In the genomic region with DNA sequence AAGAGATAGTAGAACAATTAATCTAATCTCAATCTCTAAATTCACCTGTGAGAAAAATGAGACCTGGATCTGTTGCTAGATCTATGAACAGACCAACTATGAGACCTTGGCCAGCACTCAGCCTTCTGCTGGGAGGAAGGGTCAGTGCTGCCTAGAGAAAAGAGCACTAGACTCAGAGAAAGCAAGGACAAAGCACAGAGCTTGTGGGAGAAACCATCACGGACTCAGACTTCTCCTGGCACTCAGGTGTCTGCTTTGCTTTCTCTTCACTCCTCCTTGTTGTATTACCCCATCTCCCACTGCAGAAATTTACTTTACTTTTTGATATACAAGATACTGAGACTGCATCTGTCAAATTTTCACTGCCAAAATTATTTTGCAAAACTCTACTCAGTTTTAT, we compare ENCODE assay signal across 16 cellular contexts.
A peak's percentile ranks its signal among the peaks of the same experiment; 100 is the strongest.
DNase-seq lines count a peak whose midpoint lies in the region; ATAC-seq, FAIRE-seq and TF ChIP-seq lines count a peak whose summit lies in the region.
"Had no signal": no experiment of that assay in that cellular context is flagged by ENCODE, and none has a peak within 500 bp of the region (broad histone marks: within the 10 kb centered on the region; RNA-seq: fewer than 3 reads in every experiment).

No MANE protein-coding gene starts in this region.

- no TSS peak for BruUV-seq in K562 (replicated peaks; lab: Mats Ljungman, UMichigan)

- no peaks in the 10 kb centered on the region for H3K27me3 ChIP-seq in K562 (ENCODE audit: control insufficient read depth in 2 of 2, insufficient read depth in 2 of 2, low read length in 2 of 2)
- H3K27me3 ChIP-seq: BLaER1, SJCRH30 had no signal

- no peaks in the 10 kb centered on the region for H3K79me2 ChIP-seq in K562 (ENCODE audit: control insufficient read depth, insufficient read depth, low read length)

- no peak for TF ChIP-seq POLR2A in K562 (conservative IDR thresholded peaks at IDR 0.05)

- no peaks in the 10 kb centered on the region for H3K27me3 Mint-ChIP-seq in mesothelial cell of epicardium (ENCODE audit: low read depth)
- H3K27me3 Mint-ChIP-seq: CD8-positive, alpha-beta memory T cell had no signal

- peaks cover 3% of the 10 kb centered on the region for H3K36me3 Mint-ChIP-seq in mesothelial cell of epicardium
- H3K36me3 Mint-ChIP-seq: CD8-positive, alpha-beta memory T cell had no signal

- H4K20me1 ChIP-seq in K562 (replicated peaks; ENCODE audit: control insufficient read depth, insufficient read depth, low read length): no peaks in the 10 kb centered on the region
- H4K20me1 ChIP-seq: BLaER1 had no signal

- peak overlapping the region; percentile 75 for H3K4me3 Mint-ChIP-seq in mesothelial cell of epicardium
- H3K4me3 Mint-ChIP-seq: CD8-positive, alpha-beta memory T cell had no signal

- no peak for TF ChIP-seq EP300 in K562 (IDR thresholded peaks at IDR 0.05; ENCODE audit: low read length)

- DNase-seq in NCI-H146 (lab: John Stamatoyannopoulos, UW) (peak; percentile 7), NCI-H146 treated with DMSO at 0.1 percent for 48 hours (lab: John Stamatoyannopoulos, UW; ENCODE audit: unreplicated experiment) (no peak), K562 (ENCODE audit: extremely low read depth in 1 of 4, low spot score in 3 of 4) (no peak), mesothelial cell of epicardium (ENCODE audit: low spot score in 2 of 2, unreplicated experiment in 2 of 2) (no peak), urothelium cell line (ENCODE audit: low spot score) (peak; percentile 31), activated T-cell treated with anti-CD3 and anti-CD28 coated beads for 4 hours (no peak), GM19239 (ENCODE audit: insufficient read length, low spot score) (no peak)
- DNase-seq: CD8-positive, alpha-beta memory T cell; Karpas-422; NCI-H2029 treated with DMSO at 0.1 percent for 48 hours; NCI-H510A; NCI-H82; SJCRH30 had no signal

- H3K36me3 ChIP-seq in K562 (ENCODE audit: control insufficient read depth, insufficient read depth, low read length): no peaks in the 10 kb centered on the region
- H3K36me3 ChIP-seq: BLaER1, SJCRH30 had no signal

- H2AFZ ChIP-seq in K562 (ENCODE audit: low read depth, low read length): peak overlapping the region; percentile 56; the same call in 1 of the 2 replicates

- H3K27ac ChIP-seq in K562 (ENCODE audit: extremely low read depth, low read depth, low read length): peak overlapping the region; percentile 58; the same call in 1 of the 3 replicates
- H3K27ac ChIP-seq: 22Rv1, BLaER1, SJCRH30 had no signal

- H3K9me3 Mint-ChIP-seq in mesothelial cell of epicardium: peaks cover 8% of the 10 kb centered on the region

- CTCF ChIA-PET in K562 (lab: Yijun Ruan, JAX; ENCODE audit: low intra/inter-chr PET ratio): no interaction called here

- WGBS in K562 (ENCODE audit: insufficient coverage, low coverage, missing lambda C conversion rate): 8% methylated on average over 1 of the region's 1 CpG

- no peaks in the 10 kb centered on the region for H3K4me1 Mint-ChIP-seq in mesothelial cell of epicardium
- H3K4me1 Mint-ChIP-seq: CD8-positive, alpha-beta memory T cell had no signal

- no peak for FAIRE-seq in K562 (lab: Jason Lieb, UNC)
- FAIRE-seq in urothelium cell line (lab: Jason Lieb, UNC): no peak
- no peak for FAIRE-seq in GM19239 (lab: Jason Lieb, UNC)

- POLR2A ChIA-PET in K562 (lab: Yijun Ruan, JAX): no interaction called here

- peak overlapping the region; percentile 88 for H3K27ac Mint-ChIP-seq in mesothelial cell of epicardium
- H3K27ac Mint-ChIP-seq: CD8-positive, alpha-beta memory T cell had no signal

- in situ Hi-C loops in K562 (cut with MboI): no loop called here

- no peaks in the 10 kb centered on the region for H3K9me1 ChIP-seq in K562 (ENCODE audit: control insufficient read depth, insufficient read depth, low read length)

- no peak for ATAC-seq in K562
- no peak for ATAC-seq in HG03565 (IDR thresholded peaks at IDR 0.05; ENCODE audit: unreplicated experiment)

- H3K4me1 ChIP-seq in K562 (replicated peaks in 1 of 2; ENCODE audit: control insufficient read depth in 2 of 2, insufficient read depth in 2 of 2, low read length in 2 of 2): no peaks in the 10 kb centered on the region
- H3K4me1 ChIP-seq: BLaER1, SJCRH30 had no signal

- no peak overlapping the region for H3K4me2 ChIP-seq in K562 (ENCODE audit: insufficient read depth, low read length)
- H3K4me2 ChIP-seq: BLaER1 had no signal

- intact Hi-C loops in K562 (cut with micrococcal nuclease): no loop called here

- TF ChIP-seq CTCF in K562 (IDR thresholded peaks at IDR 0.05 in 2 of 3, conservative IDR thresholded peaks at IDR 0.05 in 1 of 3; ENCODE audit: insufficient read depth in 2 of 3, low read depth in 1 of 3, low read length in 3 of 3): no peak
- TF ChIP-seq CTCF in mesothelial cell of epicardium (IDR thresholded peaks at IDR 0.05; ENCODE audit: unreplicated experiment): no peak

- no peak overlapping the region for H3K9ac ChIP-seq in K562 (ENCODE audit: insufficient read depth in 1 of 2, low read depth in 2 of 2, low read length in 2 of 2)
- H3K9ac ChIP-seq: BLaER1 had no signal

- no peak for TF ChIP-seq RAD21 in K562 (CRISPR knock-in tag; conservative IDR thresholded peaks at IDR 0.05 in 1 of 2, IDR thresholded peaks at IDR 0.05 in 1 of 2)

- H3K9me3 ChIP-seq in K562 (replicated peaks; ENCODE audit: control insufficient read depth, insufficient read depth, low read depth, low read length): no peaks in the 10 kb centered on the region
- H3K9me3 ChIP-seq: BLaER1, SJCRH30 had no signal

- H3K4me3 ChIP-seq in K562: no peak overlapping the region
- H3K4me3 ChIP-seq: BLaER1, SJCRH30 had no signal

TF ChIP-seq in K562, 482 proteins besides CTCF, POLR2A, EP300 and RAD21:
- TF ChIP-seq FOXK1 (CRISPR knock-in tag; IDR thresholded peaks at IDR 0.05; ENCODE audit: borderline replicate concordance): no peak
- TF ChIP-seq HLTF (IDR thresholded peaks at IDR 0.05): no peak
- TF ChIP-seq ZBTB7A (IDR thresholded peaks at IDR 0.05; ENCODE audit: borderline replicate concordance, control insufficient read depth, low read depth, low read length): no peak
- no peak for TF ChIP-seq FOXA1 (IDR thresholded peaks at IDR 0.05; ENCODE audit: borderline replicate concordance)
- TF ChIP-seq ZNF280B (CRISPR knock-in tag; IDR thresholded peaks at IDR 0.05): no peak
- TF ChIP-seq TCFL5 (CRISPR knock-in tag; conservative IDR thresholded peaks at IDR 0.05): no peak
- no peak for TF ChIP-seq MTA2 (IDR thresholded peaks at IDR 0.05; ENCODE audit: low read depth)

Comparison
In these comparisons a context has a peak if more than half of its experiments do, and no peak if none do; other contexts are left out.
1. DNase-seq: peak in NCI-H146 (single experiment) and urothelium cell line (single experiment); none in NCI-H146 treated with DMSO at 0.1 percent for 48 hours (single experiment), K562 (0 of 4), mesothelial cell of epicardium (0 of 2), activated T-cell treated with anti-CD3 and anti-CD28 coated beads for 4 hours (single experiment) and GM19239 (single experiment).